12 cellular contexts compared by ENCODE assay signal in the genomic region with DNA sequence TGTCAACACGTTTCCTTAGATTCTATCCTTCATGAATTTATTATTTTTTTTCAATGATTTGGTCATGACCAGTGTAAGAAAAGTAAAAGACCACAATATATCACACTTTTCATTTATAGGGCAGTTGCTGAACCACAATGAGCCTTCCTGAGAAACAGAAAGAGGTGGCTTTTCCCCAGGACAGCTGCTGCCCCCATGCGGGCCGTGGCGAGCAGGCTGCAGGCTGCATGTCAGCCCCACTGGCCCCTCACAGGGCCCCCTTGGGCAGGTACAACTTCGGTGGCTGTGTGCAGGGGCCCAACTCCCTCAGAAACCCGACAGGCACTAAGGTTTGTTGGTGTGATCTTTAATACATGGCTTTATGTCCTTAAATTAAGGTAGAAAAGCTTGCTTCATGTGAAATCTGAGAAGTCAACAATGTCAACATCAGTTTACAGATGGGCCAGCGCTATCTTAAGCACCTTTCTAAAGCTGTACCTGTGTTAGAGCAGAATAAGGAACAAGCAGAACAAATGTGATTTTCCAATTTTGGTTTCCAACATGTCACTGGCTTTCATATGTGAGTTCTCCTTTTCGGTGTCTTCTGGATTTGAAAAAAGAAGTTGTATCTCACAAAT. TPM values are rescaled to one million over a fixed set of nuclear protein-coding genes. Genes with fewer than 3 reads are reported as not detected.
DNase-seq lines count a peak whose midpoint lies in the region; ATAC-seq and TF ChIP-seq lines count a peak whose summit lies in the region.
"Had no signal": no experiment of that assay in that cellular context is flagged by ENCODE, and none has a peak within 500 bp of the region (broad histone marks: within the 10 kb centered on the region; RNA-seq: fewer than 3 reads in every experiment).

No MANE protein-coding gene starts in this region.

- intact Hi-C loops in A673 (cut with micrococcal nuclease; ENCODE audit: unreplicated experiment) = no loop called here
- intact Hi-C loops in naive thymus-derived CD4-positive, alpha-beta T cell (cut with micrococcal nuclease) = no loop called here

- H3K36me3 ChIP-seq in mesendoderm (ENCODE audit: control insufficient read depth, insufficient read depth, low read length) = no peaks in the 10 kb centered on the region
- H3K36me3 ChIP-seq in A673 (ENCODE audit: insufficient read depth, low read length, poor library complexity, severe bottlenecking) = no peaks in the 10 kb centered on the region
- no peaks in the 10 kb centered on the region for H3K36me3 ChIP-seq in naive thymus-derived CD4-positive, alpha-beta T cell (ENCODE audit: control insufficient read depth in 2 of 3, insufficient read depth in 3 of 3, low read length in 3 of 3)

- no peak overlapping the region for H3K18ac ChIP-seq in mesendoderm (ENCODE audit: low read length)

- H3K27ac ChIP-seq in mesendoderm (ENCODE audit: low read depth, low read length) = no peak overlapping the region
- no peak overlapping the region for H3K27ac ChIP-seq in A673 (ENCODE audit: low read depth, low read length, poor library complexity, severe bottlenecking)
- H3K27ac ChIP-seq in naive thymus-derived CD4-positive, alpha-beta T cell (ENCODE audit: low read depth, low read length) = no peak overlapping the region

- H3K4me3 ChIP-seq in cardiac fibroblast (replicated peaks in 1 of 2; ENCODE audit: low read depth in 2 of 2, low read length in 2 of 2) (no peak overlapping the region), mesendoderm (ENCODE audit: low read length) (no peak overlapping the region), A673 (ENCODE audit: low read depth, low read length, poor library complexity, severe bottlenecking) (no peak overlapping the region)
- H3K4me3 ChIP-seq in naive thymus-derived CD4-positive, alpha-beta T cell (ENCODE audit: low read length) = no peak overlapping the region

- H3K4me1 ChIP-seq in mesendoderm (ENCODE audit: control insufficient read depth, low read depth, low read length) (no peaks in the 10 kb centered on the region), A673 (ENCODE audit: insufficient read depth, low read length, poor library complexity, severe bottlenecking) (no peaks in the 10 kb centered on the region)
- no peaks in the 10 kb centered on the region for H3K4me1 ChIP-seq in naive thymus-derived CD4-positive, alpha-beta T cell (ENCODE audit: control insufficient read depth in 2 of 2, insufficient read depth in 2 of 2, low read length in 2 of 2)

- H3K9ac ChIP-seq in mesendoderm (ENCODE audit: low read length) = no peak overlapping the region

- no peak overlapping the region for H3K4me2 ChIP-seq in mesendoderm (ENCODE audit: low read length)

- H3K36me3 Mint-ChIP-seq in naive thymus-derived CD4-positive, alpha-beta T cell = no peaks in the 10 kb centered on the region
- H3K36me3 Mint-ChIP-seq: stimulated activated memory B cell treated with anti-CD40 and anti-IgM and Interleukin-4, amounts not matched to agents 10 μg/mL and 1 μg/mL and 100 μg/mL, for 72 hours had no signal

- CTCF ChIA-PET in A673 (lab: Charles Lee) = no interaction called here
- CTCF ChIA-PET in naive thymus-derived CD4-positive, alpha-beta T cell (lab: Charles Lee) = no interaction called here

- H3K27ac Mint-ChIP-seq in naive thymus-derived CD4-positive, alpha-beta T cell = no peak overlapping the region
- H3K27ac Mint-ChIP-seq: stimulated activated memory B cell treated with anti-CD40 and anti-IgM and Interleukin-4, amounts not matched to agents 10 μg/mL and 1 μg/mL and 100 μg/mL, for 72 hours had no signal

- TF ChIP-seq CTCF in cardiac fibroblast (IDR thresholded peaks at IDR 0.05; ENCODE audit: low read depth, low read length) (peak; percentile 58), A673 (conservative IDR thresholded peaks at IDR 0.05; ENCODE audit: low read depth, low read length) (no peak)

- H3K4me1 Mint-ChIP-seq in naive thymus-derived CD4-positive, alpha-beta T cell = no peaks in the 10 kb centered on the region
- H3K4me1 Mint-ChIP-seq: stimulated activated memory B cell treated with anti-CD40 and anti-IgM and Interleukin-4, amounts not matched to agents 10 μg/mL and 1 μg/mL and 100 μg/mL, for 72 hours had no signal

- no peak overlapping the region for H2BK120ac ChIP-seq in mesendoderm (ENCODE audit: low read depth, low read length)

- H2BK15ac ChIP-seq in mesendoderm (replicated peaks; ENCODE audit: low read depth) = no peak overlapping the region

- H3K56ac ChIP-seq in mesendoderm (ENCODE audit: low read length) = no peak overlapping the region

- no peaks in the 10 kb centered on the region for H3K79me1 ChIP-seq in mesendoderm (ENCODE audit: low read length)

- H3K9me3 Mint-ChIP-seq in naive thymus-derived CD4-positive, alpha-beta T cell = no peaks in the 10 kb centered on the region
- H3K9me3 Mint-ChIP-seq: stimulated activated memory B cell treated with anti-CD40 and anti-IgM and Interleukin-4, amounts not matched to agents 10 μg/mL and 1 μg/mL and 100 μg/mL, for 72 hours had no signal

- no peak overlapping the region for H2BK5ac ChIP-seq in mesendoderm (ENCODE audit: low read length)

- H4K8ac ChIP-seq in mesendoderm (ENCODE audit: low read depth, low read length) = no peak overlapping the region

- H3K27me3 ChIP-seq in mesendoderm (ENCODE audit: insufficient read depth, low read length, poor library complexity) (no peaks in the 10 kb centered on the region), A673 (replicated peaks; ENCODE audit: insufficient read depth, low read depth, low read length, poor library complexity) (no peaks in the 10 kb centered on the region)
- H3K27me3 ChIP-seq in naive thymus-derived CD4-positive, alpha-beta T cell (ENCODE audit: control insufficient read depth in 2 of 2, insufficient read depth in 2 of 2, low read length in 2 of 2) = no peaks in the 10 kb centered on the region

- H2AK5ac ChIP-seq in mesendoderm (ENCODE audit: low read length) = no peak overlapping the region

- DNase-seq in DMS 273 treated with DMSO at 0.1 percent for 48 hours (lab: John Stamatoyannopoulos, UW) = peak; percentile 1
- DNase-seq in HuH-7 (ENCODE audit: low spot score) = peak; percentile 78
- peak; percentile 33 to 37 for DNase-seq in cardiac fibroblast (ENCODE audit: low read depth in 2 of 2)
- peak; percentile 43 for DNase-seq in mesendoderm
- DNase-seq in A673 (ENCODE audit: low spot score) = no peak
- DNase-seq in naive thymus-derived CD4-positive, alpha-beta T cell = no peak
- DNase-seq: activated CD8-positive, alpha-beta memory T cell treated with anti-CD3 and anti-CD28 coated beads for 24 hours; NCI-H187; SHP77 treated with DMSO at 0.1 percent for 48 hours had no signal

- POLR2A ChIA-PET in A673 (lab: Charles Lee; ENCODE audit: low non-redundant PET) = no interaction called here
- POLR2A ChIA-PET in naive thymus-derived CD4-positive, alpha-beta T cell (lab: Charles Lee) = no interaction called here

- H3K23ac ChIP-seq in mesendoderm (ENCODE audit: low read length) = no peak overlapping the region

- BruUV-seq in A673 (replicated peaks; lab: Mats Ljungman, UMichigan) = no TSS peak

- no peak overlapping the region for H3K4me3 Mint-ChIP-seq in naive thymus-derived CD4-positive, alpha-beta T cell
- H3K4me3 Mint-ChIP-seq: stimulated activated memory B cell treated with anti-CD40 and anti-IgM and Interleukin-4, amounts not matched to agents 10 μg/mL and 1 μg/mL and 100 μg/mL, for 72 hours had no signal

- no CpG with 5 or more reads among the region's 8 CpGs for WGBS in mesendoderm (ENCODE audit: extremely low coverage, insufficient coverage, low lambda C conversion rate)

- H3K79me2 ChIP-seq in mesendoderm (ENCODE audit: control insufficient read depth, insufficient read depth, low read length) = no peaks in the 10 kb centered on the region

- ATAC-seq in GM21825 (IDR thresholded peaks at IDR 0.05; ENCODE audit: unreplicated experiment) = no peak
- no peak for ATAC-seq in HG02981 (IDR thresholded peaks at IDR 0.05; ENCODE audit: unreplicated experiment)
- ATAC-seq in naive thymus-derived CD4-positive, alpha-beta T cell = no peak
- ATAC-seq: stimulated activated memory B cell treated with anti-CD40 and anti-IgM and Interleukin-4, amounts not matched to agents 10 μg/mL and 1 μg/mL and 100 μg/mL, for 72 hours had no signal

- H4K5ac ChIP-seq in mesendoderm (ENCODE audit: low read length) = no peak overlapping the region

- H3K9me3 ChIP-seq in A673 (ENCODE audit: low read depth, low read length, poor library complexity, severe bottlenecking) = no peaks in the 10 kb centered on the region
- H3K9me3 ChIP-seq in naive thymus-derived CD4-positive, alpha-beta T cell (ENCODE audit: control insufficient read depth in 2 of 3, low read length in 3 of 3) = no peaks in the 10 kb centered on the region

- H3K4ac ChIP-seq in mesendoderm (ENCODE audit: low read depth, low read length) = no peak overlapping the region

- H3K27me3 Mint-ChIP-seq in naive thymus-derived CD4-positive, alpha-beta T cell = peaks cover 11 to 65% (median 43%) of the 10 kb centered on the region in 5 donors

RNA-seq across cellular contexts. Expression of gene BEND7, which starts 10.6 kb away (rescaled TPM):
- polyA plus RNA-seq in mesendoderm (2013, experiment 1 of 2) = 4.3 TPM
- polyA plus RNA-seq in mesendoderm (2013, experiment 2 of 2) = 4.6 TPM
- 14.8 and 19.5 TPM in 2 replicates for total RNA-seq in A673 (2021)
- under 1 TPM in 1 of 5 experiments, not detected in 4; 0.17 TPM for total RNA-seq in naive thymus-derived CD4-positive, alpha-beta T cell
- polyA plus RNA-seq in naive thymus-derived CD4-positive, alpha-beta T cell = not detected

Comparison
In these comparisons a context has a peak if more than half of its experiments do, and no peak if none do; other contexts are left out.
1. DNase-seq: peak in DMS 273 treated with DMSO at 0.1 percent for 48 hours (single experiment), HuH-7 (single experiment), cardiac fibroblast (2 of 2) and mesendoderm (single experiment); none in A673 (single experiment) and naive thymus-derived CD4-positive, alpha-beta T cell (0 of 9).
2. RNA of gene BEND7, which starts 10.6 kb away (total RNA-seq): 14.8 to 19.5 TPM in A673; 0.17 TPM in naive thymus-derived CD4-positive, alpha-beta T cell; every median in the first group is over 10 times any median in the second.